Comparison of ENCODE assay signal across 11 cellular contexts in the genomic region with DNA sequence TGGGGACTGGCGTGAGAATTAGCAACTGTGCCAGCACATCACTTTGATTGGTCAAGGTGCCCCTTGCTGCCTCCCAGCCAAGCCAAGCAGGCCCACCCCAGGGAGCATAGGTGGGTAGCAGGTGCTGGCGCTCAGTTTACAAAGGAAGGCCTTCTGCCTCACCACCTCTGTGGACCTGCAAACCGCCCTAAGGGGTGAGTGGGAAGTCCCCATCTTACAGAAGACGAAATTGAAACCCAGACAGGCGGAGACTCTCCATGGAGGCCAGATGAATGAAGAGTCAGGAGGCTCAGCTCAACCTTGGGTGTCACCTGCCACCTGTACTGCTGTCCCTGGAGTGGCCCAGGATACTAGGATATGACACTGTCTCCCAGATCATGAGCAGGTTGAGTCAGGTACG. TPM values are rescaled to one million over a fixed set of nuclear protein-coding genes. Genes with fewer than 3 reads are reported as not detected.
DNase-seq lines count a peak whose midpoint lies in the region; ATAC-seq, FAIRE-seq and TF ChIP-seq lines count a peak whose summit lies in the region.
"Had no signal": no experiment of that assay in that cellular context is flagged by ENCODE, and none has a peak within 500 bp of the region (broad histone marks: within the 10 kb centered on the region; RNA-seq: fewer than 3 reads in every experiment).

No MANE protein-coding gene starts in this region.

- no peak overlapping the region for H3K27ac Mint-ChIP-seq in endodermal cell

- H3K4me3 ChIP-seq in endodermal cell (ENCODE audit: low read length), result no peak overlapping the region

- peak; percentile 69 for ATAC-seq in GM18867 (IDR thresholded peaks at IDR 0.05; ENCODE audit: unreplicated experiment)
- ATAC-seq in GM21367 (IDR thresholded peaks at IDR 0.05; ENCODE audit: unreplicated experiment), result peak; percentile 73
- peak; percentile 74 for ATAC-seq in HG03025 (IDR thresholded peaks at IDR 0.05; ENCODE audit: low FRiP score, unreplicated experiment)
- ATAC-seq in HG03097 (IDR thresholded peaks at IDR 0.05; ENCODE audit: low FRiP score, unreplicated experiment), result no peak
- ATAC-seq: esophagus mucosa had no signal

- H3K4me1 ChIP-seq in endodermal cell (ENCODE audit: control insufficient read depth, insufficient read depth, low read length), result no peaks in the 10 kb centered on the region

- no peak overlapping the region for H3K4me3 Mint-ChIP-seq in endodermal cell

- FAIRE-seq in D721Med (lab: Jason Lieb, UNC), result no peak

- 75 to 80% methylated on average over 3 to 6 of the region's 6 CpGs for WGBS in endodermal cell (ENCODE audit: insufficient coverage in 1 of 2, insufficient read length in 1 of 2), 2 experiments

- H3K36me3 Mint-ChIP-seq in endodermal cell (ENCODE audit: low read depth), result no peaks in the 10 kb centered on the region

- no peaks in the 10 kb centered on the region for H3K27me3 ChIP-seq in endodermal cell (ENCODE audit: control insufficient read depth, insufficient read depth, low read length, poor library complexity, severe bottlenecking)

- no peaks in the 10 kb centered on the region for H3K4me1 Mint-ChIP-seq in endodermal cell

- DNase-seq in endodermal cell (peak; percentile 10), D721Med (ENCODE audit: insufficient read length, low spot score) (no peak)
- no peak for DNase-seq in stimulated activated CD4-positive, alpha-beta T cell treated with anti-CD3 and anti-CD28 coated beads, Interleukin-4, amount 100 ng/mL, for 4 hours
- DNase-seq: activated gamma-delta T cell treated with Interleukin-2 at 50 U/mL for 16 hours, caudate nucleus, NCI-H510A treated with DMSO at 0.1 percent for 48 hours had no signal

- no peak overlapping the region for H3K9ac ChIP-seq in endodermal cell (ENCODE audit: extremely low read depth, low read length, poor library complexity, severe bottlenecking)

- no peak for TF ChIP-seq CTCF in endodermal cell (conservative IDR thresholded peaks at IDR 0.05)
- no peak for TF ChIP-seq CTCF in D721Med (IDR thresholded peaks at IDR 0.05; ENCODE audit: insufficient read depth, missing control alignments)

- H3K36me3 ChIP-seq in endodermal cell (ENCODE audit: control insufficient read depth, insufficient read depth, low read length), result no peaks in the 10 kb centered on the region

- no peak overlapping the region for H3K27ac ChIP-seq in endodermal cell (ENCODE audit: low read depth, low read length)

- H3K9me3 Mint-ChIP-seq in endodermal cell, result no peaks in the 10 kb centered on the region

- H3K9me3 ChIP-seq in endodermal cell (ENCODE audit: control insufficient read depth, low read length), result no peaks in the 10 kb centered on the region

- no peaks in the 10 kb centered on the region for H3K27me3 Mint-ChIP-seq in endodermal cell (ENCODE audit: insufficient read depth)

RNA-seq across cellular contexts. Expression of a gene that starts 21.5 kb away (rescaled TPM):
- total RNA-seq in endodermal cell, result not detected
- polyA plus RNA-seq in endodermal cell (2013, experiment 1 of 2), result not detected
- polyA plus RNA-seq in endodermal cell (2013, experiment 2 of 2), result not detected
- total RNA-seq: esophagus mucosa had no signal

RNA-seq across cellular contexts. Expression of a gene that starts 50.3 kb away (rescaled TPM):
- total RNA-seq in endodermal cell, result not detected
- polyA plus RNA-seq in endodermal cell (2013, experiment 1 of 2), result 0.21 TPM
- polyA plus RNA-seq in endodermal cell (2013, experiment 2 of 2), result not detected

RNA-seq across cellular contexts. Expression of a gene that starts 52.3 kb away (rescaled TPM):
- total RNA-seq in endodermal cell, result not detected
- not detected for polyA plus RNA-seq in endodermal cell (2013, experiment 1 of 2)
- not detected for polyA plus RNA-seq in endodermal cell (2013, experiment 2 of 2)
- total RNA-seq: esophagus mucosa had no signal

RNA-seq across cellular contexts. Expression of a gene that starts 52.4 kb away (rescaled TPM):
- not detected for total RNA-seq in endodermal cell
- not detected for polyA plus RNA-seq in endodermal cell (2013, experiment 1 of 2)
- not detected for polyA plus RNA-seq in endodermal cell (2013, experiment 2 of 2)
- total RNA-seq: esophagus mucosa had no signal
